ENCODE assay signal across 16 cellular contexts in genomic region chr14:68981124-68981523, GRCh38. TPM values are rescaled to one million over a fixed set of nuclear protein-coding genes. Genes with fewer than 3 reads are reported as not detected.
DNase-seq lines count a peak whose midpoint lies in the region; ATAC-seq and TF ChIP-seq lines count a peak whose summit lies in the region.
"Had no signal": no experiment of that assay in that cellular context is flagged by ENCODE, and none has a peak within 500 bp of the region (broad histone marks: within the 10 kb centered on the region; RNA-seq: fewer than 3 reads in every experiment).

No MANE protein-coding gene starts in this region.

- peaks cover 16% of the 10 kb centered on the region; the same call in 1 of the 2 replicates for H3F3A ChIP-seq in GM23338 (replicated peaks; ENCODE audit: low read depth)
- H3F3A ChIP-seq in smooth muscle cell (ENCODE audit: low read depth), result peaks cover 19% of the 10 kb centered on the region

- H3K27me3 Mint-ChIP-seq in GM23338 (ENCODE audit: insufficient read depth, low read depth, poor library complexity), result peaks cover 22% of the 10 kb centered on the region

- peaks cover 15% of the 10 kb centered on the region for H3K36me3 Mint-ChIP-seq in GM23338 (ENCODE audit: low read depth)

- 0 out of 2 replicates have a peak, but pooled peaks cover 3% of the 10 kb centered on the region for H3K36me3 ChIP-seq in GM23338 (ENCODE audit: insufficient read depth)
- H3K36me3 ChIP-seq in SJSA1, result peaks cover 24% of the 10 kb centered on the region
- no peaks in the 10 kb centered on the region for H3K36me3 ChIP-seq in smooth muscle cell (ENCODE audit: low read depth)

- WGBS in smooth muscle cell (ENCODE audit: low lambda C conversion rate), result 39% methylated on average over 4 of the region's 4 CpGs

- no peak overlapping the region for H2AFZ ChIP-seq in GM23338
- no peak overlapping the region for H2AFZ ChIP-seq in smooth muscle cell (ENCODE audit: low read depth)

- H3K27ac Mint-ChIP-seq in GM23338, result no peak overlapping the region
- H3K27ac Mint-ChIP-seq: activated T-helper 17 cell treated with anti-CD3 and anti-CD28 coated beads, Interleukin-2, amount 50 U/mL, for 72 hours had no signal

- H3K9me3 Mint-ChIP-seq in GM23338, result no peaks in the 10 kb centered on the region; the same call in 2 of the 3 replicates
- H3K9me3 Mint-ChIP-seq: activated T-helper 17 cell treated with anti-CD3 and anti-CD28 coated beads, Interleukin-2, amount 50 U/mL, for 72 hours had no signal

- TF ChIP-seq CTCF in GM23338 (conservative IDR thresholded peaks at IDR 0.05; ENCODE audit: low read depth in 2 of 2) (no peak), fibroblast of pulmonary artery (IDR thresholded peaks at IDR 0.05; ENCODE audit: low read length, missing control alignments) (peak; percentile 2), smooth muscle cell (IDR thresholded peaks at IDR 0.05; ENCODE audit: borderline replicate concordance, insufficient read depth, poor library complexity, severe bottlenecking) (no peak)

- H3K4me3 ChIP-seq in GM23338, result no peak overlapping the region
- no peak overlapping the region for H3K4me3 ChIP-seq in SJSA1
- H3K4me3 ChIP-seq in fibroblast of pulmonary artery (replicated peaks; ENCODE audit: low read depth, low read length), result no peak overlapping the region
- H3K4me3 ChIP-seq in smooth muscle cell, result no peak overlapping the region
- H3K4me3 ChIP-seq: lung, testis had no signal

- H3K4me1 Mint-ChIP-seq in GM23338, result peaks cover 37% of the 10 kb centered on the region

- intact Hi-C loops in posterior vena cava (cut with DNase I), result loop anchor here in 1 of 2 donors (10.0 kb wide), 1 partner anchor 64 kb away; no protein-coding TSS in a partner anchor

- peak overlapping the region; percentile 17 for H3K9ac ChIP-seq in smooth muscle cell (ENCODE audit: low read depth)

- peaks cover 4% of the 10 kb centered on the region; the same call in 1 of the 2 replicates for H3K27me3 ChIP-seq in GM23338 (ENCODE audit: insufficient read depth)
- H3K27me3 ChIP-seq in SJSA1 (replicated peaks), result no peaks in the 10 kb centered on the region
- no peaks in the 10 kb centered on the region for H3K27me3 ChIP-seq in smooth muscle cell (ENCODE audit: low read depth)
- H3K27me3 ChIP-seq: testis had no signal

- H3K79me2 ChIP-seq in GM23338 (replicated peaks; ENCODE audit: insufficient read depth) (peaks cover 23% of the 10 kb centered on the region), smooth muscle cell (ENCODE audit: low read depth) (peaks cover 28% of the 10 kb centered on the region)

- H3K4me1 ChIP-seq in GM23338 (ENCODE audit: insufficient read depth) (peaks cover 38% of the 10 kb centered on the region), SJSA1 (replicated peaks) (peaks cover 46% of the 10 kb centered on the region), smooth muscle cell (ENCODE audit: low read depth) (peaks cover 21% of the 10 kb centered on the region)

- H3K27ac ChIP-seq in GM23338 (ENCODE audit: low read depth) (no peak overlapping the region), SJSA1 (peak overlapping the region; percentile 6; the same call in 1 of the 2 replicates), smooth muscle cell (ENCODE audit: low read depth) (peak overlapping the region; percentile 96)
- H3K27ac ChIP-seq: testis had no signal

- DNase-seq in GM23338 (ENCODE audit: low spot score), result no peak
- no peak for DNase-seq in SJSA1 (ENCODE audit: low read depth in 1 of 2, low spot score in 2 of 2)
- DNase-seq in fibroblast of pulmonary artery (ENCODE audit: low read depth), result no peak
- DNase-seq in smooth muscle cell (lab: John Stamatoyannopoulos, UW; ENCODE audit: unreplicated experiment), result no peak
- DNase-seq in C1 segment of cervical spinal cord (lab: John Stamatoyannopoulos, UW), result no peak
- no peak for DNase-seq in posterior vena cava (ENCODE audit: low spot score)
- DNase-seq: activated CD4-positive, alpha-beta T cell treated with anti-CD3 and anti-CD28 coated beads, Interleukin-2, amount 50 U/mL, for 48 hours; amygdala; DMS79 treated with DMSO at 0.1 percent for 48 hours; NCI-H187 treated with DMSO at 0.1 percent for 48 hours; stimulated activated CD4-positive, alpha-beta T cell treated with anti-CD3 and anti-CD28 coated beads, Interleukin-2, amount 100 ng/mL, for 48 hours; testis had no signal

- H4K20me1 ChIP-seq in GM23338 (replicated peaks; ENCODE audit: insufficient read depth) (peaks cover 12% of the 10 kb centered on the region), smooth muscle cell (ENCODE audit: low read depth) (peaks cover 29% of the 10 kb centered on the region)

- no peak for ATAC-seq in GM23338
- no peak for ATAC-seq in HG03432 (IDR thresholded peaks at IDR 0.05; ENCODE audit: unreplicated experiment)
- ATAC-seq: activated T-helper 17 cell treated with anti-CD3 and anti-CD28 coated beads, Interleukin-2, amount 50 U/mL, for 72 hours; sciatic nerve had no signal

- H3K9me2 ChIP-seq in GM23338 (ENCODE audit: insufficient read depth), result peaks cover 4% of the 10 kb centered on the region; the same call in 1 of the 2 replicates

- H3K9me3 ChIP-seq in SJSA1 (replicated peaks) (no peaks in the 10 kb centered on the region), smooth muscle cell (replicated peaks; ENCODE audit: low read depth) (no peaks in the 10 kb centered on the region)
- H3K9me3 ChIP-seq: testis had no signal

- H3K4me3 Mint-ChIP-seq in GM23338, result no peak overlapping the region

- H3K4me2 ChIP-seq in GM23338, result peak overlapping the region; percentile 83; the same call in 1 of the 2 replicates
- H3K4me2 ChIP-seq in smooth muscle cell, result peak overlapping the region; percentile 91

TF ChIP-seq in GM23338, 12 proteins besides CTCF, POLR2A, EP300 and RAD21:
- no peak for TF ChIP-seq EZH2 (IDR thresholded peaks at IDR 0.05; ENCODE audit: low read depth, unreplicated experiment)
- TF ChIP-seq POLR2AphosphoS5 (IDR thresholded peaks at IDR 0.05; ENCODE audit: low read depth), result no peak
- no peak for TF ChIP-seq ZNF114 (CRISPR knock-in tag; IDR thresholded peaks at IDR 0.05)
- TF ChIP-seq, protein P1, sequence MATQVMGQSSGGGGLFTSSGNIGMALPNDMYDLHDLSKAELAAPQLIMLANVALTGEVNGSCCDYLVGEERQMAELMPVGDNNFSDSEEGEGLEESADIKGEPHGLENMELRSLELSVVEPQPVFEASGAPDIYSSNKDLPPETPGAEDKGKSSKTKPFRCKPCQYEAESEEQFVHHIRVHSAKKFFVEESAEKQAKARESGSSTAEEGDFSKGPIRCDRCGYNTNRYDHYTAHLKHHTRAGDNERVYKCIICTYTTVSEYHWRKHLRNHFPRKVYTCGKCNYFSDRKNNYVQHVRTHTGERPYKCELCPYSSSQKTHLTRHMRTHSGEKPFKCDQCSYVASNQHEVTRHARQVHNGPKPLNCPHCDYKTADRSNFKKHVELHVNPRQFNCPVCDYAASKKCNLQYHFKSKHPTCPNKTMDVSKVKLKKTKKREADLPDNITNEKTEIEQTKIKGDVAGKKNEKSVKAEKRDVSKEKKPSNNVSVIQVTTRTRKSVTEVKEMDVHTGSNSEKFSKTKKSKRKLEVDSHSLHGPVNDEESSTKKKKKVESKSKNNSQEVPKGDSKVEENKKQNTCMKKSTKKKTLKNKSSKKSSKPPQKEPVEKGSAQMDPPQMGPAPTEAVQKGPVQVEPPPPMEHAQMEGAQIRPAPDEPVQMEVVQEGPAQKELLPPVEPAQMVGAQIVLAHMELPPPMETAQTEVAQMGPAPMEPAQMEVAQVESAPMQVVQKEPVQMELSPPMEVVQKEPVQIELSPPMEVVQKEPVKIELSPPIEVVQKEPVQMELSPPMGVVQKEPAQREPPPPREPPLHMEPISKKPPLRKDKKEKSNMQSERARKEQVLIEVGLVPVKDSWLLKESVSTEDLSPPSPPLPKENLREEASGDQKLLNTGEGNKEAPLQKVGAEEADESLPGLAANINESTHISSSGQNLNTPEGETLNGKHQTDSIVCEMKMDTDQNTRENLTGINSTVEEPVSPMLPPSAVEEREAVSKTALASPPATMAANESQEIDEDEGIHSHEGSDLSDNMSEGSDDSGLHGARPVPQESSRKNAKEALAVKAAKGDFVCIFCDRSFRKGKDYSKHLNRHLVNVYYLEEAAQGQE (IDR thresholded peaks at IDR 0.05; ENCODE audit: unreplicated experiment), result no peak
- TF ChIP-seq ETS1 (IDR thresholded peaks at IDR 0.05), result no peak
- TF ChIP-seq EZH2phosphoT487 (IDR thresholded peaks at IDR 0.05; ENCODE audit: unreplicated experiment), result no peak
- TF ChIP-seq CREB1 (CRISPR knock-in tag; IDR thresholded peaks at IDR 0.05; ENCODE audit: low read depth), result no peak

RNA-seq across cellular contexts. Expression of gene ACTN1, which starts 2.0 kb away (rescaled TPM):
- total RNA-seq in GM23338 (2014; rRNA removed; shearing (Covaris generic)), result 257 and 280 TPM in 2 replicates
- polyA plus RNA-seq in GM23338 (2016; fragmentation: Nextera tagmentation; extraction: Ambion mirVana) (121 and 129 TPM in 2 replicates), smooth muscle cell (741 and 806 TPM in 2 replicates)
- total RNA-seq in SJSA1 (2014; rRNA removed; shearing (Covaris generic)), result 262 and 370 TPM in 2 replicates
- total RNA-seq in smooth muscle cell (361 and 422 TPM in 2 replicates), posterior vena cava (100 to 1,000 TPM; 665 to 826 TPM)
